Comparison of ENCODE assay signal across 9 cellular contexts in the genomic region with DNA sequence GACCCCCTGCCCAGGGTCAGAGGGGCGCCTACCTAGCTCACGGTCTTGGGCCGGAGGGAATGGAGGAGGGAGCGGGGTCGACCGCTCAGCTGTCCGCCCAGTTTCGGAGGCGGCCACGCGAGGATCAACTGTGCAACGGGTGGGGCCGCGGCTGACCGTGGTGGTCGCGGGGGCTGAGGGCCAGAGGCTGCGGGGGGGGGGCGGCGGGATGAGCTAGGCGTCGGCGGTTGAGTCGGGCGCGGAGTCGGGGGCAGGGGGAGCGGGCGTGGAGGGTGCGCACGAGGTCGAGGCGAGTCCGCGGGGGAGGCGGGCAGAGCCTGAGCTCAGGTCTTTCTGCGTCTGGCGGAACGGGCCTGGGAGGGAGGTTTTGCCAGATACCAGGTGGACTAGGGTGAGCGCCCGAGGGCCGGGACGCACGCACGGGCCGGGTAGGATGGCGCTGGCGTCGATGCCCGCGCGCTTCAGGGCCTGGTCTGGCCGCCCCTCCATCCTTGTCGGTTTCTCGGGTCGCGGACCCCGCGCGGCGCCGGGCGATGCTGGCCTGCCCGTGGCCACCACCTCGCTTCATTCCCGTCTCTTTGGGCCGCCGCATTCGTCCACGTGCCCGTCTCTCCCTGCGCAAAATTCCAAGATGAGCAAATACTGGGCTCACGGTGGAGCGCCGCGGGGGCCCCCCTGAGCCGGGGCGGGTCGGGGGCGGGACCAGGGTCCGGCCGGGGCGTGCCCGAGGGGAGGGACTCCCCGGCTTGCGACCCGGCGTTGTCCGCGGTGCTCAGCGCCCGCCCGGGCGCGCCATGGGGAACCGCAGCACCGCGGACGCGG. TPM values are rescaled to one million over a fixed set of nuclear protein-coding genes. Genes with fewer than 3 reads are reported as not detected.
DNase-seq lines count a peak whose midpoint lies in the region; ATAC-seq and TF ChIP-seq lines count a peak whose summit lies in the region.
"Had no signal": no experiment of that assay in that cellular context is flagged by ENCODE, and none has a peak within 500 bp of the region (broad histone marks: within the 10 kb centered on the region; RNA-seq: fewer than 3 reads in every experiment).

A gene (plus strand): TSS at position 759 of the 822 bp plus-strand sequence. CDS start 36 bp downstream, at position 795.

- no peaks in the 10 kb centered on the region for H3K9me3 Mint-ChIP-seq in activated CD4-positive, alpha-beta T cell treated with anti-CD3 and anti-CD28 coated beads, Interleukin-2, amount 10 ng/mL, durations not matched to agents 7 days and 5 days
- no peaks in the 10 kb centered on the region for H3K9me3 Mint-ChIP-seq in Calu3 (ENCODE audit: low read depth, unreplicated experiment)

- peak within 1 kb of the TSS; percentile 50 for H3K27ac Mint-ChIP-seq in activated CD4-positive, alpha-beta T cell treated with anti-CD3 and anti-CD28 coated beads, Interleukin-2, amount 10 ng/mL, durations not matched to agents 7 days and 5 days
- H3K27ac Mint-ChIP-seq in Calu3 (ENCODE audit: unreplicated experiment): no peak within 1 kb of the TSS

- POLR2A ChIA-PET in activated CD4-positive, alpha-beta T cell treated with anti-CD3 and anti-CD28 coated beads, Interleukin-2, amount 10 ng/mL, durations not matched to agents 7 days and 5 days (lab: Charles Lee): no interaction called here

- H3K27me3 ChIP-seq in colonic mucosa (peaks cover 23% of the 10 kb centered on the region), suprapubic skin (peaks cover 39% of the 10 kb centered on the region)

- H3K36me3 ChIP-seq in colonic mucosa: no peaks in the 10 kb centered on the region
- no peaks in the 10 kb centered on the region for H3K36me3 ChIP-seq in suprapubic skin

- intact Hi-C loops in colonic mucosa (cut with DNase I) (no loop called here), Calu3 (cut with micrococcal nuclease; ENCODE audit: unreplicated experiment) (no loop called here)

- H3K4me3 ChIP-seq in colonic mucosa (peak within 1 kb of the TSS; percentile 7), suprapubic skin (peak within 1 kb of the TSS; percentile 42)

- no peak within 1 kb of the TSS for H3K4me3 Mint-ChIP-seq in activated CD4-positive, alpha-beta T cell treated with anti-CD3 and anti-CD28 coated beads, Interleukin-2, amount 10 ng/mL, durations not matched to agents 7 days and 5 days
- no peak within 1 kb of the TSS for H3K4me3 Mint-ChIP-seq in Calu3 (ENCODE audit: low read depth, unreplicated experiment)

- TF ChIP-seq CTCF in colonic mucosa (IDR thresholded peaks at IDR 0.05) (no peak), suprapubic skin (IDR thresholded peaks at IDR 0.05) (no peak), Calu3 (IDR thresholded peaks at IDR 0.05; ENCODE audit: unreplicated experiment) (no peak)

- no peak within 1 kb of the TSS for H3K9ac ChIP-seq in colonic mucosa (ENCODE audit: low read depth in 2 of 2, low read length in 2 of 2)

- no peaks in the 10 kb centered on the region for H3K4me1 ChIP-seq in colonic mucosa
- H3K4me1 ChIP-seq in suprapubic skin: peaks cover 27% of the 10 kb centered on the region

- no peak for TF ChIP-seq POLR2A in suprapubic skin (IDR thresholded peaks at IDR 0.05)

- ATAC-seq in left lobe of liver: peak; percentile 51

- H3K27ac ChIP-seq in colonic mucosa (no peak within 1 kb of the TSS), suprapubic skin (no peak within 1 kb of the TSS)

- TF ChIP-seq EP300 in suprapubic skin (IDR thresholded peaks at IDR 0.05): no peak

- H3K9me3 ChIP-seq in colonic mucosa (no peaks in the 10 kb centered on the region), suprapubic skin (no peaks in the 10 kb centered on the region)

- no peaks in the 10 kb centered on the region for H3K36me3 Mint-ChIP-seq in activated CD4-positive, alpha-beta T cell treated with anti-CD3 and anti-CD28 coated beads, Interleukin-2, amount 10 ng/mL, durations not matched to agents 7 days and 5 days (ENCODE audit: low read depth)
- peaks cover 34% of the 10 kb centered on the region for H3K36me3 Mint-ChIP-seq in Calu3 (ENCODE audit: insufficient read depth, unreplicated experiment)

- DNase-seq in activated CD4-positive, alpha-beta T cell treated with anti-CD3 and anti-CD28 coated beads, Interleukin-2, amount 10 ng/mL, durations not matched to agents 7 days and 5 days: no peak
- no peak for DNase-seq in activated CD4-positive, alpha-beta T cell treated with anti-CD3 and anti-CD28 coated beads, Interleukin-2, amount 50 U/mL, for 1 hour
- no peak for DNase-seq in colonic mucosa
- DNase-seq in left lobe of liver (ENCODE audit: low spot score): no peak
- no peak for DNase-seq in suprapubic skin (ENCODE audit: low spot score in 2 of 2)
- DNase-seq in Calu3: no peak
- DNase-seq in NCI-H2171 (lab: John Stamatoyannopoulos, UW): no peak
- DNase-seq in activated CD4-positive, alpha-beta T cell treated with anti-CD3 and anti-CD28 coated beads, Interleukin-2, amount 50 U/mL, for 4 hours: no peak
- DNase-seq: stimulated activated CD4-positive, alpha-beta T cell treated with anti-CD3 and anti-CD28 coated beads, Interleukin-4, amount 100 ng/mL, for 4 hours had no signal

- BruUV-seq in Calu3 (replicated peaks; lab: Mats Ljungman, UMichigan): no TSS peak

- 32% methylated on average over 54 of the region's 100 CpGs for WGBS in suprapubic skin

- H3K27me3 Mint-ChIP-seq in activated CD4-positive, alpha-beta T cell treated with anti-CD3 and anti-CD28 coated beads, Interleukin-2, amount 10 ng/mL, durations not matched to agents 7 days and 5 days: peaks cover 37% of the 10 kb centered on the region
- no peaks in the 10 kb centered on the region for H3K27me3 Mint-ChIP-seq in Calu3 (ENCODE audit: unreplicated experiment)

- CTCF ChIA-PET in activated CD4-positive, alpha-beta T cell treated with anti-CD3 and anti-CD28 coated beads, Interleukin-2, amount 10 ng/mL, durations not matched to agents 7 days and 5 days (lab: Charles Lee): no interaction called here
- CTCF ChIA-PET in Calu3 (lab: Charles Lee): no interaction called here

- peaks cover 11% of the 10 kb centered on the region for H3K4me1 Mint-ChIP-seq in activated CD4-positive, alpha-beta T cell treated with anti-CD3 and anti-CD28 coated beads, Interleukin-2, amount 10 ng/mL, durations not matched to agents 7 days and 5 days
- H3K4me1 Mint-ChIP-seq in Calu3 (ENCODE audit: low read depth, unreplicated experiment): no peaks in the 10 kb centered on the region

RNA-seq across cellular contexts. Expression of the gene that starts here (rescaled TPM):
- under 1 TPM; 0.21 to 0.30 TPM for total RNA-seq in activated CD4-positive, alpha-beta T cell treated with anti-CD3 and anti-CD28 coated beads, Interleukin-2, amount 10 ng/mL, durations not matched to agents 7 days and 5 days
- under 1 TPM; 0.69 to 0.79 TPM for total RNA-seq in colonic mucosa
- total RNA-seq in left lobe of liver: 0.68 TPM
- 1 to 10 TPM in 1 of 4 donors, under 1 TPM in 1, not detected in 2; 0.97 to 1.2 TPM for total RNA-seq in suprapubic skin
- total RNA-seq in Calu3 (2022): 1.3 TPM in 2 replicates

Comparison
In these comparisons a context has a peak if more than half of its experiments do, and no peak if none do; other contexts are left out.
1. Peak in ATAC-seq in left lobe of liver; RNA of the gene not detected or under 1 TPM.